7 cellular contexts compared by ENCODE assay signal in genomic region chr15:21718108-21718507, GRCh38.
A peak's percentile ranks its signal among the peaks of the same experiment; 100 is the strongest.
DNase-seq lines count a peak whose midpoint lies in the region; ATAC-seq lines count a peak whose summit lies in the region.
"Not testable (repeated sequence)": the region's sequence is repeated elsewhere in the genome, so short reads cannot be mapped to it uniquely, and the experiment has no call there.

No MANE protein-coding gene starts in this region.

- ATAC-seq in GM18858 (IDR thresholded peaks at IDR 0.05; ENCODE audit: unreplicated experiment): peak; percentile 71
- ATAC-seq in GM19438 (IDR thresholded peaks at IDR 0.05; ENCODE audit: low read depth, unreplicated experiment): peak; percentile 82
- ATAC-seq in GM21717 (IDR thresholded peaks at IDR 0.05; ENCODE audit: unreplicated experiment): peak; percentile 75
- ATAC-seq in HG02885 (IDR thresholded peaks at IDR 0.05; ENCODE audit: poor library complexity, unreplicated experiment): peak; percentile 73
- ATAC-seq in HG03159 (IDR thresholded peaks at IDR 0.05; ENCODE audit: unreplicated experiment): peak; percentile 81
- ATAC-seq in HG03575 (IDR thresholded peaks at IDR 0.05; ENCODE audit: extremely low read depth, insufficient number of reproducible peaks, low FRiP score, unreplicated experiment): peak; percentile 58
- peak; percentile 80 for ATAC-seq in effector memory CD8-positive, alpha-beta T cell (replicated peaks)

- not testable (repeated sequence) for H3K36me3 Mint-ChIP-seq in effector memory CD8-positive, alpha-beta T cell (ENCODE audit: insufficient read depth)

- H3K27me3 Mint-ChIP-seq in effector memory CD8-positive, alpha-beta T cell: not testable (repeated sequence)

- not testable (repeated sequence) for DNase-seq in effector memory CD8-positive, alpha-beta T cell

- not testable (repeated sequence) for H3K9me3 Mint-ChIP-seq in effector memory CD8-positive, alpha-beta T cell

- H3K27ac Mint-ChIP-seq in effector memory CD8-positive, alpha-beta T cell: not testable (repeated sequence)

- H3K4me3 Mint-ChIP-seq in effector memory CD8-positive, alpha-beta T cell: not testable (repeated sequence)

- not testable (repeated sequence) for H3K4me1 Mint-ChIP-seq in effector memory CD8-positive, alpha-beta T cell (ENCODE audit: low read depth in 2 of 2)
